Comparison of ENCODE assay signal across 10 cellular contexts in genomic region chr1:63004868-63005267, GRCh38.
DNase-seq lines count a peak whose midpoint lies in the region; ATAC-seq and TF ChIP-seq lines count a peak whose summit lies in the region.
"Had no signal": no experiment of that assay in that cellular context is flagged by ENCODE, and none has a peak within 500 bp of the region (broad histone marks: within the 10 kb centered on the region; RNA-seq: fewer than 3 reads in every experiment).

No MANE protein-coding gene starts in this region.

- H3K9me3 ChIP-seq in colonic mucosa (no peaks in the 10 kb centered on the region), gastrocnemius medialis (no peaks in the 10 kb centered on the region)

- no peak overlapping the region for H3K4me3 ChIP-seq in colonic mucosa
- no peak overlapping the region for H3K4me3 ChIP-seq in gastrocnemius medialis

- in situ Hi-C loops in gastrocnemius medialis (cut with MboI; ENCODE audit: low sequenced_read_pairs in 4 of 4) = no loop called here

- no peak overlapping the region for H3K9ac ChIP-seq in colonic mucosa (ENCODE audit: low read depth in 2 of 2, low read length in 2 of 2)

- no peaks in the 10 kb centered on the region for H3K27me3 ChIP-seq in colonic mucosa
- no peaks in the 10 kb centered on the region for H3K27me3 ChIP-seq in gastrocnemius medialis

- peak; percentile 25 for DNase-seq in AG20443 (ENCODE audit: low spot score)
- DNase-seq in HT-29 (ENCODE audit: low spot score) = peak; percentile 32
- DNase-seq in amniotic epithelial cell (ENCODE audit: low read depth) = peak; percentile 23
- peak; percentile 19 for DNase-seq in iris pigment epithelial cell (ENCODE audit: low read depth)
- no peak for DNase-seq in colonic mucosa
- DNase-seq in gastrocnemius medialis = no peak
- DNase-seq: mesenchymal stem cell; stimulated activated CD4-positive, alpha-beta T cell treated with anti-CD3 and anti-CD28 coated beads, Interleukin-1b, Interleukin-23, amount 100 ng/mL, for 48 hours had no signal

- ATAC-seq in GM18502 (IDR thresholded peaks at IDR 0.05; ENCODE audit: poor library complexity, unreplicated experiment) (no peak), HG03460 (IDR thresholded peaks at IDR 0.05; ENCODE audit: unreplicated experiment) (no peak), gastrocnemius medialis (no peak)

- H3K36me3 ChIP-seq in colonic mucosa = no peaks in the 10 kb centered on the region
- no peaks in the 10 kb centered on the region for H3K36me3 ChIP-seq in gastrocnemius medialis

- TF ChIP-seq POLR2A in gastrocnemius medialis (IDR thresholded peaks at IDR 0.05) = no peak

- intact Hi-C loops in colonic mucosa (cut with DNase I) = no loop called here
- intact Hi-C loops in gastrocnemius medialis (cut with DNase I; ENCODE audit: low total_unique reads) = no loop called here

- H3K4me1 ChIP-seq in colonic mucosa (no peaks in the 10 kb centered on the region), gastrocnemius medialis (no peaks in the 10 kb centered on the region)

- H3K27ac ChIP-seq in colonic mucosa = no peak overlapping the region
- no peak overlapping the region for H3K27ac ChIP-seq in gastrocnemius medialis

- TF ChIP-seq CTCF in colonic mucosa (IDR thresholded peaks at IDR 0.05) (no peak), gastrocnemius medialis (IDR thresholded peaks at IDR 0.05 in 4 of 5, conservative IDR thresholded peaks at IDR 0.05 in 1 of 5) (no peak)

Comparison
In these comparisons a context has a peak if more than half of its experiments do, and no peak if none do; other contexts are left out.
1. DNase-seq: peak in AG20443 (single experiment), HT-29 (single experiment), amniotic epithelial cell (single experiment) and iris pigment epithelial cell (single experiment); none in colonic mucosa (single experiment) and gastrocnemius medialis (0 of 2).